In genomic region chr3:123020709-123021108, GRCh38 we compare ENCODE assay signal across 23 cellular contexts. TPM values are rescaled to one million over a fixed set of nuclear protein-coding genes. Genes with fewer than 3 reads are reported as not detected.
DNase-seq lines count a peak whose midpoint lies in the region; ATAC-seq and TF ChIP-seq lines count a peak whose summit lies in the region.
"Had no signal": no experiment of that assay in that cellular context is flagged by ENCODE, and none has a peak within 500 bp of the region (broad histone marks: within the 10 kb centered on the region; RNA-seq: fewer than 3 reads in every experiment).

No MANE protein-coding gene starts in this region.

- WGBS in HUES64, result 75% methylated on average over 3 of the region's 3 CpGs
- WGBS in upper lobe of left lung, 2 donors, result 61 to 77% methylated on average over 3 of the region's 3 CpGs

- H3K27ac ChIP-seq in HUES64 (ENCODE audit: low read depth, low read length), result peak overlapping the region; percentile 42; the same call in 1 of the 2 replicates
- H3K27ac ChIP-seq in upper lobe of left lung, result no peak overlapping the region
- H3K27ac ChIP-seq: A549; BLaER1 treated with 17β-estradiol and CSF1 and Interleukin-3, amounts not matched to agents 10 nM and 100 nM; HL-60 had no signal

- TF ChIP-seq CTCF in glutamatergic neuron (IDR thresholded peaks at IDR 0.05; ENCODE audit: partially characterized antibody, unreplicated experiment) (no peak), nephron progenitor cell (IDR thresholded peaks at IDR 0.05) (no peak), upper lobe of left lung (IDR thresholded peaks at IDR 0.05) (no peak)

- H3K4me3 Mint-ChIP-seq in glutamatergic neuron (ENCODE audit: unreplicated experiment) (peak overlapping the region; percentile 50), nephron progenitor cell (peak overlapping the region; percentile 20)
- H3K4me3 Mint-ChIP-seq: CD4-positive, alpha-beta T cell had no signal

- ATAC-seq in upper lobe of left lung (ENCODE audit: low FRiP score in 2 of 2), result peak; percentile 42 to 82
- ATAC-seq: A549, HepG2, K562 had no signal

- H3K36me3 Mint-ChIP-seq in glutamatergic neuron (ENCODE audit: unreplicated experiment) (no peaks in the 10 kb centered on the region), nephron progenitor cell (ENCODE audit: low read depth) (no peaks in the 10 kb centered on the region)

- TF ChIP-seq POLR2A in upper lobe of left lung (IDR thresholded peaks at IDR 0.05), result no peak

- peaks cover 9% of the 10 kb centered on the region for H3K27me3 Mint-ChIP-seq in glutamatergic neuron (ENCODE audit: unreplicated experiment)
- peaks cover 53% of the 10 kb centered on the region for H3K27me3 Mint-ChIP-seq in nephron progenitor cell (ENCODE audit: low read depth, poor library complexity)

- H3K4me3 ChIP-seq in HUES64 (ENCODE audit: low read length) (no peak overlapping the region), upper lobe of left lung (no peak overlapping the region)
- H3K4me3 ChIP-seq: A549; BLaER1 treated with 17β-estradiol and CSF1 and Interleukin-3, amounts not matched to agents 10 nM and 100 nM; K562 had no signal

- no peak for DNase-seq in glutamatergic neuron
- DNase-seq in nephron progenitor cell, result no peak
- peak in 1 of 2 donors; percentile 77 for DNase-seq in upper lobe of left lung
- DNase-seq in retina, result no peak
- DNase-seq in iPS-NIHi11 (ENCODE audit: low spot score), result no peak
- DNase-seq in activated T-cell treated with anti-CD3 and anti-CD28 coated beads, Interleukin-2, amount 50 U/mL, for 48 hours, result no peak
- DNase-seq: AML-193; CD4-positive, alpha-beta T cell; Kasumi-1; NCI-H1436; NCI-H187; NCI-H2081 treated with DMSO at 0.1 percent for 48 hours; NCI-H446; NCI-H524 treated with DMSO at 0.1 percent for 48 hours; NCI-H774; SIG-M5 had no signal

- peak in 1 of 4 donors; percentile 28 for TF ChIP-seq EP300 in upper lobe of left lung (IDR thresholded peaks at IDR 0.05)

- no peak overlapping the region for H3K9ac ChIP-seq in HUES64 (ENCODE audit: low read depth, low read length)
- H3K9ac ChIP-seq: BLaER1 treated with 17β-estradiol and CSF1 and Interleukin-3, amounts not matched to agents 10 nM and 100 nM had no signal

- H3K4me1 ChIP-seq in HUES64 (ENCODE audit: insufficient read depth, low read length) (peaks cover 29% of the 10 kb centered on the region), upper lobe of left lung (peaks cover 0 to 8% (median 0%) of the 10 kb centered on the region in 4 donors)
- H3K4me1 ChIP-seq: A549 had no signal

- H3K4me1 Mint-ChIP-seq in glutamatergic neuron (ENCODE audit: low read depth, unreplicated experiment) (peaks cover 43% of the 10 kb centered on the region), nephron progenitor cell (peaks cover 50% of the 10 kb centered on the region)

- H3K36me3 ChIP-seq in HUES64 (ENCODE audit: insufficient read depth, low read length), result no peaks in the 10 kb centered on the region
- no peaks in the 10 kb centered on the region for H3K36me3 ChIP-seq in upper lobe of left lung

- H3K9me3 ChIP-seq in HUES64 (ENCODE audit: insufficient read depth, low read depth, low read length) (no peaks in the 10 kb centered on the region), upper lobe of left lung (no peaks in the 10 kb centered on the region)

- H3K27ac Mint-ChIP-seq in glutamatergic neuron (ENCODE audit: unreplicated experiment), result no peak overlapping the region
- H3K27ac Mint-ChIP-seq in nephron progenitor cell, result peak overlapping the region; percentile 48
- H3K27ac Mint-ChIP-seq: CD4-positive, alpha-beta T cell had no signal

- peaks cover 2% of the 10 kb centered on the region for H3K9me3 Mint-ChIP-seq in glutamatergic neuron (ENCODE audit: unreplicated experiment)
- peaks cover 10% of the 10 kb centered on the region for H3K9me3 Mint-ChIP-seq in nephron progenitor cell
- H3K9me3 Mint-ChIP-seq: CD4-positive, alpha-beta T cell had no signal

- H3K27me3 ChIP-seq in HUES64 (ENCODE audit: insufficient read depth, low read length) (peaks cover 28% of the 10 kb centered on the region), upper lobe of left lung (peaks cover 0 to under 1% (median 0%) of the 10 kb centered on the region in 4 donors)

RNA-seq across cellular contexts. Expression of gene SEMA5B, which starts 6.9 kb away (rescaled TPM):
- polyA plus RNA-seq in HUES64 (2013, experiment 1 of 2), result 24.1 TPM
- polyA plus RNA-seq in HUES64 (2013, experiment 2 of 2), result 39.9 TPM
- total RNA-seq in glutamatergic neuron (ENCODE audit: unreplicated experiment) (61.1 TPM), upper lobe of left lung (under 1 TPM in 4 of 6 donors, not detected in 2; 0.33 to 0.71 (median 0.65) TPM)
- total RNA-seq: HepG2, K562, M059J had no signal
- polyA plus RNA-seq: HepG2, K562 had no signal

RNA-seq across cellular contexts. Expression of gene PDIA5, which starts 46.1 kb away (rescaled TPM):
- 21.7 TPM for polyA plus RNA-seq in HUES64 (2013, experiment 1 of 2)
- 24.2 TPM for polyA plus RNA-seq in HUES64 (2013, experiment 2 of 2)
- total RNA-seq in glutamatergic neuron (ENCODE audit: unreplicated experiment) (49.4 TPM), upper lobe of left lung (10 to 100 TPM; 25.1 to 38.8 (median 32.9) TPM)

Comparison
In these comparisons a context has a peak if more than half of its experiments do, and no peak if none do; other contexts are left out.
1. RNA of gene SEMA5B, which starts 6.9 kb away (total RNA-seq): 61.1 TPM in glutamatergic neuron (single experiment); 0.33 to 0.71 TPM in upper lobe of left lung; every median in the first group is over 10 times any median in the second.